9 cellular contexts compared by ENCODE assay signal in the genomic region with DNA sequence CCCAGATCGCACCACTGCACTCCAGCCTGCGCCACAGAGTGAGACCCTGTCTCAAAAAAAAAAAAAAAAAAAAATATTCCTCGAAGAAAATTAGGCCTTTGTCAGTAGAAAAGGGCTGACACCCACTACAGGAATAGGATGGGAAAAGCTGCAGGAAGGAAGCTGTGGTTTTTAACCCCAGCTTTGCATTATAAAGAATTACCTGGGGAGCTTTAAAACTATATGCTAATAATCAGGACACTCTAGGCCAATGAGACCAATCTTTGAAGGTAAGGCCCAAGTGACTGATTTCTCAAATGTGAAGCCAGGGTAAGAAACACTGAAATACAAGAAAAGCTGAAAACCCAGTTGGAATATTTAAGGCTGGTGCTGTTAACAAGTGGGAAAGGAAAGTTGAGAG.
A peak's percentile ranks its signal among the peaks of the same experiment; 100 is the strongest.
DNase-seq lines count a peak whose midpoint lies in the region; ATAC-seq and TF ChIP-seq lines count a peak whose summit lies in the region.
"Had no signal": no experiment of that assay in that cellular context is flagged by ENCODE, and none has a peak within 500 bp of the region (broad histone marks: within the 10 kb centered on the region; RNA-seq: fewer than 3 reads in every experiment).

No MANE protein-coding gene starts in this region.

- intact Hi-C loops in PC-3 (cut with micrococcal nuclease), result no loop called here
- intact Hi-C loops in psoas muscle (cut with DNase I), result no loop called here

- H3K27ac ChIP-seq in CD8-positive, alpha-beta memory T cell (ENCODE audit: low read depth, low read length), result no peak overlapping the region
- H3K27ac ChIP-seq in PC-3 (ENCODE audit: low read length), result no peak overlapping the region
- peak overlapping the region; percentile 87 for H3K27ac ChIP-seq in psoas muscle
- H3K27ac ChIP-seq in WERI-Rb-1, result no peak overlapping the region

- no peaks in the 10 kb centered on the region for H3K36me3 ChIP-seq in CD8-positive, alpha-beta memory T cell (ENCODE audit: insufficient read depth, low read length)
- H3K36me3 ChIP-seq in PC-3 (ENCODE audit: low read depth, low read length) (no peaks in the 10 kb centered on the region), psoas muscle (ENCODE audit: insufficient read depth in 1 of 2, low read depth in 1 of 2) (no peaks in the 10 kb centered on the region), WERI-Rb-1 (peaks cover 13% of the 10 kb centered on the region)

- POLR2A ChIA-PET in CD8-positive, alpha-beta memory T cell (lab: Charles Lee), result interaction anchor here (0.7 kb wide), 1 partner anchor 10 kb away, joined by 4 read pairs; no protein-coding TSS in a partner anchor
- POLR2A ChIA-PET in PC-3 (lab: Charles Lee; ENCODE audit: unreplicated experiment), result interaction anchor here (0.7 kb wide), 1 partner anchor 1333 kb away, joined by 3 read pairs; no protein-coding TSS in a partner anchor

- H3K4me3 ChIP-seq in CD8-positive, alpha-beta memory T cell (ENCODE audit: low read length), result no peak overlapping the region
- H3K4me3 ChIP-seq in PC-3 (ENCODE audit: low read length) (no peak overlapping the region), fibroblast of pulmonary artery (replicated peaks; ENCODE audit: low read depth, low read length) (peak overlapping the region; percentile 88), psoas muscle (peak overlapping the region; percentile 85), WERI-Rb-1 (ENCODE audit: low read depth, low read length) (no peak overlapping the region)

- TF ChIP-seq CTCF in PC-3 (conservative IDR thresholded peaks at IDR 0.05; ENCODE audit: low read depth, low read length) (no peak), fibroblast of pulmonary artery (IDR thresholded peaks at IDR 0.05; ENCODE audit: low read length, missing control alignments) (no peak), psoas muscle (IDR thresholded peaks at IDR 0.05) (no peak), WERI-Rb-1 (IDR thresholded peaks at IDR 0.05; ENCODE audit: low read depth, low read length) (no peak)

- no peaks in the 10 kb centered on the region for H3F3A ChIP-seq in PC-3 (ENCODE audit: low read length, unreplicated experiment)

- H3K4me2 ChIP-seq in PC-3 (ENCODE audit: low read length), result peak overlapping the region; percentile 84

- BruUV-seq in PC-3 (replicated peaks; lab: Mats Ljungman, UMichigan), result no TSS peak

- CTCF ChIA-PET in CD8-positive, alpha-beta memory T cell (lab: Charles Lee), result interaction anchor here (0.8 to 1.1 kb wide), 2 partner anchors 12 to 15 kb away, joined by 3 read pairs; no protein-coding TSS in a partner anchor
- CTCF ChIA-PET in PC-3 (lab: Charles Lee), result no interaction called here

- peaks cover 24% of the 10 kb centered on the region; the same call in 1 of the 2 replicates for H4K20me1 ChIP-seq in PC-3 (ENCODE audit: low read length)

- H3K4me1 Mint-ChIP-seq in CD8-positive, alpha-beta memory T cell, result peaks cover 61 to 73% (median 62%) of the 10 kb centered on the region in 3 donors

- peak overlapping the region; percentile 85 to 96 (median 94) for H3K4me3 Mint-ChIP-seq in CD8-positive, alpha-beta memory T cell

- H3K4me1 ChIP-seq in CD8-positive, alpha-beta memory T cell (ENCODE audit: insufficient read depth, low read length), result peaks cover 48% of the 10 kb centered on the region
- peaks cover 39% of the 10 kb centered on the region for H3K4me1 ChIP-seq in PC-3 (ENCODE audit: insufficient read depth, low read length)
- peaks cover 63% of the 10 kb centered on the region for H3K4me1 ChIP-seq in psoas muscle

- H3K27me3 Mint-ChIP-seq in CD8-positive, alpha-beta memory T cell, result no peaks in the 10 kb centered on the region

- ATAC-seq in PC-3 (no peak), psoas muscle (no peak)

- H3K79me2 ChIP-seq in PC-3 (ENCODE audit: low read length), result peaks cover 67% of the 10 kb centered on the region

- no peaks in the 10 kb centered on the region for H3K27me3 ChIP-seq in CD8-positive, alpha-beta memory T cell (ENCODE audit: insufficient read depth, low read length, poor library complexity, severe bottlenecking)
- no peaks in the 10 kb centered on the region for H3K27me3 ChIP-seq in PC-3 (ENCODE audit: low read length)
- no peaks in the 10 kb centered on the region for H3K27me3 ChIP-seq in psoas muscle (ENCODE audit: insufficient read depth in 3 of 3, low read length in 2 of 3)
- H3K27me3 ChIP-seq in WERI-Rb-1 (ENCODE audit: insufficient read depth, low read depth, severe bottlenecking), result no peaks in the 10 kb centered on the region

- peak overlapping the region in 6 of 8 donors; percentile 56 to 79 (median 70) for H3K27ac Mint-ChIP-seq in CD8-positive, alpha-beta memory T cell

- no peak for DNase-seq in CD8-positive, alpha-beta memory T cell
- DNase-seq in PC-3 (no peak), fibroblast of pulmonary artery (ENCODE audit: low read depth) (no peak), psoas muscle (no peak), glomerular visceral epithelial cell (ENCODE audit: extremely low spot score) (no peak), SKM-1 (lab: John Stamatoyannopoulos, UW; ENCODE audit: unreplicated experiment) (no peak), DMS114 treated with DMSO at 0.1 percent for 48 hours (lab: John Stamatoyannopoulos, UW; ENCODE audit: unreplicated experiment) (no peak), WERI-Rb-1 (no peak)
- DNase-seq: NCI-H2029 had no signal

- no peak overlapping the region for H2AFZ ChIP-seq in PC-3 (ENCODE audit: low read length)

- peaks cover 0 to 8% (median 1%) of the 10 kb centered on the region in 3 donors for H3K36me3 Mint-ChIP-seq in CD8-positive, alpha-beta memory T cell

- H3K9me2 ChIP-seq in PC-3 (replicated peaks; ENCODE audit: low read length), result no peaks in the 10 kb centered on the region

- WGBS in psoas muscle, 3 donors, result 33 to 42% (median 40%) methylated on average over 3 of the region's 3 CpGs

- no peaks in the 10 kb centered on the region for H3K9me3 ChIP-seq in CD8-positive, alpha-beta memory T cell (ENCODE audit: low read length)
- H3K9me3 ChIP-seq in PC-3 (ENCODE audit: low read length) (no peaks in the 10 kb centered on the region), psoas muscle (no peaks in the 10 kb centered on the region), WERI-Rb-1 (ENCODE audit: severe bottlenecking) (no peaks in the 10 kb centered on the region)

- no peak overlapping the region for H3K9ac ChIP-seq in PC-3 (ENCODE audit: low read length)

- H3K9me3 Mint-ChIP-seq in CD8-positive, alpha-beta memory T cell, result no peaks in the 10 kb centered on the region

Comparison
In these comparisons a context has a peak if more than half of its experiments do, and no peak if none do; other contexts are left out.
1. H3K4me3 ChIP-seq: peak in fibroblast of pulmonary artery (single experiment) and psoas muscle (single experiment); none in CD8-positive, alpha-beta memory T cell (single experiment), PC-3 (single experiment) and WERI-Rb-1 (single experiment).